8 cellular contexts compared by ENCODE assay signal in genomic region chr4:99949999-99950912, GRCh38. TPM values are rescaled to one million over a fixed set of nuclear protein-coding genes. Genes with fewer than 3 reads are reported as not detected.
A peak's percentile ranks its signal among the peaks of the same experiment; 100 is the strongest.
DNase-seq lines count a peak whose midpoint lies in the region; ATAC-seq and TF ChIP-seq lines count a peak whose summit lies in the region.

TSS of gene H2AZ1 (minus strand) at chr4:99950275. CDS start at chr4:99950170, 105 bp downstream.

- H3K36me3 Mint-ChIP-seq in H9 (ENCODE audit: insufficient read depth in 1 of 3, low read depth in 3 of 3), result peaks cover 0 to 9% (median 0%) of the 10 kb centered on the region in 3 experiments; a peak in 3 of 7 replicates
- peaks cover 12% of the 10 kb centered on the region for H3K36me3 Mint-ChIP-seq in natural killer cell treated with Interleukin-12 subunit alpha and Interleukin-12 subunit beta and Interleukin-15 and Interleukin-18, amount 100 ng/mL, for 72 hours

- H2BK12ac ChIP-seq in H9 (ENCODE audit: insufficient read length, low read depth, low read length), result no peak within 1 kb of the TSS

- peak; percentile 80 to 88 for ATAC-seq in natural killer cell treated with Interleukin-12 subunit alpha and Interleukin-12 subunit beta and Interleukin-15 and Interleukin-18, amount 100 ng/mL, for 72 hours
- ATAC-seq in stimulated activated naive CD8-positive, alpha-beta T cell treated with anti-CD3 and anti-CD28 coated beads, Interleukin-15, Interleukin-2, amounts not matched to agents 100 U/mL and 50 U/mL, for 24 hours, result peak; percentile 82

- H3K9me3 Mint-ChIP-seq in H9, result peaks cover 0 to 2% of the 10 kb centered on the region in 2 experiments; a peak in 1 of 5 replicates
- H3K9me3 Mint-ChIP-seq in natural killer cell treated with Interleukin-12 subunit alpha and Interleukin-12 subunit beta and Interleukin-15 and Interleukin-18, amount 100 ng/mL, for 72 hours, result no peaks in the 10 kb centered on the region

- no peak within 1 kb of the TSS for H2BK15ac ChIP-seq in H9 (ENCODE audit: low read depth, low read length)

- H3K79me1 ChIP-seq in H9 (ENCODE audit: insufficient read depth, low read depth, low read length, poor library complexity, severe bottlenecking), result no peaks in the 10 kb centered on the region

- H3T11ph ChIP-seq in H9 (ENCODE audit: low read length), result no peak within 1 kb of the TSS

- H3K27me3 Mint-ChIP-seq in H9 (ENCODE audit: low read depth), result peaks cover 2% of the 10 kb centered on the region; the same call in 1 of the 2 replicates
- no peaks in the 10 kb centered on the region for H3K27me3 Mint-ChIP-seq in natural killer cell treated with Interleukin-12 subunit alpha and Interleukin-12 subunit beta and Interleukin-15 and Interleukin-18, amount 100 ng/mL, for 72 hours

- peak within 1 kb of the TSS; percentile 94 for H2BK5ac ChIP-seq in H9 (ENCODE audit: insufficient read length, low read length)

- H4K8ac ChIP-seq in H9 (replicated peaks; ENCODE audit: insufficient read length, low read depth, low read length), result no peak within 1 kb of the TSS

- TF ChIP-seq CTCF in H9 (conservative IDR thresholded peaks at IDR 0.05) (no peak), fibroblast of the aortic adventitia (IDR thresholded peaks at IDR 0.05; ENCODE audit: insufficient read depth, low read length) (no peak)

- peak within 1 kb of the TSS; percentile 75 for H3K27ac ChIP-seq in H9 (ENCODE audit: insufficient read length, low read depth, low read length)

- DNase-seq in H9, result peak; percentile 99
- peak; percentile 96 for DNase-seq in M059J (ENCODE audit: low read depth)
- peak; percentile 97 for DNase-seq in activated T-helper 9 cell treated with anti-CD3 and anti-CD28 coated beads, Interleukin-2, amount 50 U/mL, for 16 hours (ENCODE audit: low read depth)
- peak; percentile 99 for DNase-seq in fibroblast of the aortic adventitia (ENCODE audit: low read depth)
- peak; percentile 98 for DNase-seq in natural killer cell treated with Interleukin-12 subunit alpha and Interleukin-12 subunit beta and Interleukin-15 and Interleukin-18, amount 100 ng/mL, for 72 hours (ENCODE audit: low spot score)
- peak; percentile 97 for DNase-seq in stimulated activated naive CD8-positive, alpha-beta T cell treated with anti-CD3 and anti-CD28 coated beads, Interleukin-15, Interleukin-2, amounts not matched to agents 100 U/mL and 50 U/mL, for 24 hours

- peak within 1 kb of the TSS; percentile 83 for H3K56ac ChIP-seq in H9 (ENCODE audit: insufficient read length, low read depth, low read length)

- no peak within 1 kb of the TSS for H2BK20ac ChIP-seq in H9 (ENCODE audit: low read depth, low read length, poor library complexity, severe bottlenecking)

- H3K9me3 ChIP-seq in ES-I3 (ENCODE audit: control insufficient read depth, insufficient read depth, low read length) (no peaks in the 10 kb centered on the region), H9 (ENCODE audit: control insufficient read depth, low read depth, low read length) (no peaks in the 10 kb centered on the region)

- H2AK5ac ChIP-seq in H9 (ENCODE audit: insufficient read length, low read length), result no peak within 1 kb of the TSS

- no peak within 1 kb of the TSS for H3K27ac Mint-ChIP-seq in H9
- no peak within 1 kb of the TSS for H3K27ac Mint-ChIP-seq in natural killer cell treated with Interleukin-12 subunit alpha and Interleukin-12 subunit beta and Interleukin-15 and Interleukin-18, amount 100 ng/mL, for 72 hours

- H3K4me1 Mint-ChIP-seq in H9, result peaks cover 10 to 22% of the 10 kb centered on the region in 2 experiments
- H3K4me1 Mint-ChIP-seq in natural killer cell treated with Interleukin-12 subunit alpha and Interleukin-12 subunit beta and Interleukin-15 and Interleukin-18, amount 100 ng/mL, for 72 hours (ENCODE audit: low read depth in 2 of 2), result peaks cover 16 to 20% of the 10 kb centered on the region in 2 donors

- no peak within 1 kb of the TSS for H3K23ac ChIP-seq in H9 (ENCODE audit: insufficient read length, low read depth, low read length)

- H3K79me2 ChIP-seq in H9 (ENCODE audit: insufficient read depth, low read length), result no peaks in the 10 kb centered on the region; the same call in 1 of the 2 replicates

- no peak within 1 kb of the TSS for H4K91ac ChIP-seq in H9 (ENCODE audit: insufficient read length, low read depth, low read length)

- H3K23me2 ChIP-seq in H9 (ENCODE audit: insufficient read length, low read depth, low read length, poor library complexity, severe bottlenecking), result peaks cover 7% of the 10 kb centered on the region

- H3K4me3 ChIP-seq in fibroblast of the aortic adventitia (ENCODE audit: low read depth, low read length), result peak within 1 kb of the TSS; percentile 96

- peak within 1 kb of the TSS; percentile 99 for H3K18ac ChIP-seq in H9 (ENCODE audit: insufficient read length, low read depth, low read length)

- H3K4me3 Mint-ChIP-seq in H9, result no peak within 1 kb of the TSS
- no peak within 1 kb of the TSS for H3K4me3 Mint-ChIP-seq in natural killer cell treated with Interleukin-12 subunit alpha and Interleukin-12 subunit beta and Interleukin-15 and Interleukin-18, amount 100 ng/mL, for 72 hours

- H2AFZ ChIP-seq in H9 (ENCODE audit: low read length), result no peak within 1 kb of the TSS

- WGBS in H9 (ENCODE audit: extremely low coverage, insufficient read length, low lambda C conversion rate), result no CpG with 5 or more reads among the region's 76 CpGs

- H3K27me3 ChIP-seq in H9 (ENCODE audit: insufficient read depth, low read length), result no peaks in the 10 kb centered on the region

- peak; percentile 100 for TF ChIP-seq POLR2A in Raji (IDR thresholded peaks at IDR 0.05; ENCODE audit: insufficient read depth, low read depth, low read length)

- H3K4ac ChIP-seq in H9 (ENCODE audit: low read depth, low read length), result no peak within 1 kb of the TSS; the same call in 1 of the 2 replicates

- H4K5ac ChIP-seq in H9 (ENCODE audit: insufficient read length, low read depth, low read length), result peak within 1 kb of the TSS; percentile 29

- peaks cover 11% of the 10 kb centered on the region for H3K4me1 ChIP-seq in ES-I3 (ENCODE audit: insufficient read depth, low read length)
- no peaks in the 10 kb centered on the region for H3K4me1 ChIP-seq in H9 (ENCODE audit: insufficient read depth, low read length)

- H3K14ac ChIP-seq in H9 (ENCODE audit: insufficient read depth, low read length), result peak within 1 kb of the TSS; percentile 99

- H3K4me2 ChIP-seq in H9 (ENCODE audit: insufficient read depth, insufficient read length, low read length), result peak within 1 kb of the TSS; percentile 74

- H3K36me3 ChIP-seq in ES-I3 (ENCODE audit: insufficient read depth, low read length), result peaks cover 6% of the 10 kb centered on the region

- H2BK120ac ChIP-seq in H9 (ENCODE audit: low read depth, low read length, poor library complexity, severe bottlenecking), result peak within 1 kb of the TSS; percentile 93

- H3K9ac ChIP-seq in ES-I3 (ENCODE audit: low read depth, low read length), result peak within 1 kb of the TSS; percentile 99
- H3K9ac ChIP-seq in H9 (ENCODE audit: extremely low read depth, insufficient read length, low read length), result peak within 1 kb of the TSS; percentile 99

- no peaks in the 10 kb centered on the region for H4K20me1 ChIP-seq in H9 (ENCODE audit: control insufficient read depth, insufficient read depth, insufficient read length)

RNA-seq across cellular contexts. Expression of gene H2AZ1, which starts in this region (rescaled TPM):
- 811 and 815 TPM in 2 replicates for total RNA-seq in H9 (2021)
- total RNA-seq in M059J (2014; rRNA removed; shearing (Covaris generic)), result 841 and 866 TPM in 2 replicates
- 42.3 and 385 TPM in 2 replicates for total RNA-seq in fibroblast of the aortic adventitia (ENCODE audit: low replicate concordance)
- 100 to 1,000 TPM; 429 to 580 TPM for total RNA-seq in natural killer cell treated with Interleukin-12 subunit alpha and Interleukin-12 subunit beta and Interleukin-15 and Interleukin-18, amount 100 ng/mL, for 72 hours

Comparison
In these comparisons a context has a peak if more than half of its experiments do, and no peak if none do; other contexts are left out.
1. Peak in every context shown above with its lines: DNase-seq, ATAC-seq, H3K4me3 ChIP-seq and H3K27ac ChIP-seq.